In genomic region chr5:68287631-68287975, GRCh38 we compare ENCODE assay signal across 8 cellular contexts.
DNase-seq lines count a peak whose midpoint lies in the region; ATAC-seq and TF ChIP-seq lines count a peak whose summit lies in the region.

No MANE protein-coding gene starts in this region.

- TF ChIP-seq CTCF in right atrium auricular region (IDR thresholded peaks at IDR 0.05) (no peak), colonic mucosa (IDR thresholded peaks at IDR 0.05) (no peak)

- no peak for ATAC-seq in naive B cell (ENCODE audit: low read depth in 2 of 2)
- ATAC-seq in HG02763 (IDR thresholded peaks at IDR 0.05; ENCODE audit: unreplicated experiment) = no peak
- ATAC-seq in HG02970 (IDR thresholded peaks at IDR 0.05; ENCODE audit: low FRiP score, unreplicated experiment) = no peak

- intact Hi-C loops in cardiac septum (cut with DNase I) = loop anchor here (2.0 to 10.0 kb wide), 5 partner anchors 55 to 720 kb away; no protein-coding TSS in a partner anchor
- intact Hi-C loops in colonic mucosa (cut with DNase I) = loop anchor here (5.0 to 10.0 kb wide), 4 partner anchors 97 to 675 kb away; no protein-coding TSS in a partner anchor

- H3K27ac ChIP-seq in right atrium auricular region (peak overlapping the region; percentile 86 to 88), colonic mucosa (peak overlapping the region; percentile 93)

- peaks cover 5 to 6% of the 10 kb centered on the region in 2 donors for H3K36me3 Mint-ChIP-seq in naive B cell

- peaks cover 0 to 82% of the 10 kb centered on the region in 2 donors for H3K4me1 ChIP-seq in right atrium auricular region
- peaks cover 10% of the 10 kb centered on the region for H3K4me1 ChIP-seq in colonic mucosa

- H3K4me3 Mint-ChIP-seq in naive B cell = peak overlapping the region; percentile 85 to 98 (median 92)

- H3K36me3 ChIP-seq in right atrium auricular region (peaks cover 33% of the 10 kb centered on the region), colonic mucosa (no peaks in the 10 kb centered on the region)

- H3K27me3 Mint-ChIP-seq in naive B cell = no peaks in the 10 kb centered on the region

- DNase-seq in right atrium auricular region (ENCODE audit: low spot score) (no peak), cardiac septum (ENCODE audit: low spot score) (no peak), colonic mucosa (no peak), naive B cell (peak; percentile 11), ecto neural progenitor cell (ENCODE audit: low spot score) (no peak), NCI-H1436 treated with DMSO at 0.1 percent for 48 hours (lab: John Stamatoyannopoulos, UW) (no peak)

- H3K4me1 Mint-ChIP-seq in naive B cell = peaks cover 37 to 53% (median 41%) of the 10 kb centered on the region in 3 donors

- peak overlapping the region; percentile 71 to 86 for H3K9ac ChIP-seq in colonic mucosa (ENCODE audit: low read depth in 2 of 2, low read length in 2 of 2)

- H3K27ac Mint-ChIP-seq in naive B cell = peak overlapping the region in 5 of 6 donors; percentile 67 to 94 (median 82)

- H3K9me3 ChIP-seq in right atrium auricular region = no peaks in the 10 kb centered on the region
- H3K9me3 ChIP-seq in colonic mucosa = no peaks in the 10 kb centered on the region

- peak overlapping the region in 1 of 2 donors; percentile 60 for H3K4me3 ChIP-seq in right atrium auricular region
- peak overlapping the region; percentile 52 for H3K4me3 ChIP-seq in colonic mucosa

- H3K27me3 ChIP-seq in right atrium auricular region (no peaks in the 10 kb centered on the region), colonic mucosa (no peaks in the 10 kb centered on the region)

- H3K9me3 Mint-ChIP-seq in naive B cell = no peaks in the 10 kb centered on the region
